ENCODE assay signal across 30 cellular contexts in the genomic region with DNA sequence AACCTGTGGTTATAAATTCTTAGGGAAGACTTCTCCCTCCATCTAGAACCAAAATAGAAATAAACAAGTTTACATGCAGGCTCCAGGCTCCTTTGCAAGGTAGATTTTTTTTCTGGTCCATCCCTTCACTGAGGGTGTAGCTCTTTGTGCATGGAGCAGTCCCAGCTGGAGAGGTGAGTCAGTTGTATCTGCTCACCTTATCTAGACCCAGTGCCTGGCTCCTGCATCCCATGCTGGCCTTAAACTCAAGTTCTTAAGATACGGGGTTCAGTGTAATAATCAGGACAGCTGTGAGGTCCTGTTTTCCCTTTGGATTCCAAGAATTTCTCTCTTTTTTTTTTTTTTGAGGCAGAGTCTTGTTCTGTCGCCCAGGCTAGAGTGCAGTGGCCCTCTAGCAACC.
"Had no signal": no experiment of that assay in that cellular context is flagged by ENCODE, and none has a peak within 500 bp of the region (broad histone marks: within the 10 kb centered on the region; RNA-seq: fewer than 3 reads in every experiment).

No MANE protein-coding gene starts in this region.

- H3K4me3 Mint-ChIP-seq: activated B cell treated with CpG ODN at 0.5 μM for 24 hours; activated CD4-positive, alpha-beta memory T cell treated with anti-CD3 and anti-CD28 coated beads for 36 hours; activated CD4-positive, alpha-beta T cell treated with anti-CD3 and anti-CD28 coated beads, Interleukin-2, amount 10 ng/mL, durations not matched to agents 24 days and 14 days; activated naive CD4-positive, alpha-beta T cell treated with anti-CD3 and anti-CD28 coated beads for 36 hours; T-helper 1 cell treated with Interleukin-12 subunit alpha and Interleukin-12 subunit beta and Interleukin-4 antibody, amounts not matched to agents 30 μg/mL and 1 μg/mL, for 36 hours had no signal

- H3K9me3 Mint-ChIP-seq: activated B cell treated with CpG ODN at 0.5 μM for 24 hours; activated CD4-positive, alpha-beta memory T cell treated with anti-CD3 and anti-CD28 coated beads for 36 hours; activated CD4-positive, alpha-beta T cell treated with anti-CD3 and anti-CD28 coated beads, Interleukin-2, amount 10 ng/mL, durations not matched to agents 24 days and 14 days; activated naive CD4-positive, alpha-beta T cell treated with anti-CD3 and anti-CD28 coated beads for 36 hours; activated naive CD4-positive, alpha-beta T cell treated with anti-CD3 and anti-CD28 coated beads, Interleukin-2, amount 50 U/mL, for 72 hours; T-helper 1 cell treated with Interleukin-12 subunit alpha and Interleukin-12 subunit beta and Interleukin-4 antibody, amounts not matched to agents 30 μg/mL and 1 μg/mL, for 36 hours had no signal

- H3K4me3 ChIP-seq: body of pancreas, breast epithelium, Peyer's patch, SJSA1 had no signal

- H3K27ac Mint-ChIP-seq: activated B cell treated with CpG ODN at 0.5 μM for 24 hours; activated CD4-positive, alpha-beta memory T cell treated with anti-CD3 and anti-CD28 coated beads for 36 hours; activated CD4-positive, alpha-beta T cell treated with anti-CD3 and anti-CD28 coated beads, Interleukin-2, amount 10 ng/mL, durations not matched to agents 24 days and 14 days; activated naive CD4-positive, alpha-beta T cell treated with anti-CD3 and anti-CD28 coated beads for 36 hours; T-helper 1 cell treated with Interleukin-12 subunit alpha and Interleukin-12 subunit beta and Interleukin-4 antibody, amounts not matched to agents 30 μg/mL and 1 μg/mL, for 36 hours had no signal

- H3K4me2 ChIP-seq: KMS-11, SK-N-SH had no signal

- H3K4me1 ChIP-seq: body of pancreas, breast epithelium, Peyer's patch had no signal

- DNase-seq: activated B cell treated with CpG ODN at 0.5 μM for 24 hours; activated CD4-positive, alpha-beta memory T cell treated with anti-CD3 and anti-CD28 coated beads for 36 hours; activated CD4-positive, alpha-beta T cell treated with anti-CD3 and anti-CD28 coated beads, Interleukin-2, amount 10 ng/mL, durations not matched to agents 24 days and 14 days; activated CD4-positive, CD25-positive, alpha-beta regulatory T cell treated with anti-CD3 and anti-CD28 coated beads, Interleukin-2, amount 50 U/mL, for 72 hours; activated gamma-delta T cell treated with Interleukin-2 at 50 U/mL for 16 hours; activated naive CD4-positive, alpha-beta T cell treated with anti-CD3 and anti-CD28 coated beads for 36 hours; activated T-cell treated with anti-CD3 and anti-CD28 coated beads, Interleukin-2, amount 50 U/mL, for 1 hour; body of pancreas; cerebellar nuclear complex; MM.1S; MV-4-11; NCI-H1092; NCI-H1436 treated with DMSO at 0.1 percent for 48 hours; NCI-H1694 treated with DMSO at 0.1 percent for 48 hours; NCI-H2029; NCI-H345; NCI-H524 treated with DMSO at 0.1 percent for 48 hours; PC-3; Peyer's patch; RPMI8226; SHP77 treated with DMSO at 0.1 percent for 48 hours; SK-N-SH; T-helper 9 cell had no signal

- H3K27me3 ChIP-seq: body of pancreas, breast epithelium, Peyer's patch, SJSA1 had no signal

- H3K9me2 ChIP-seq: SK-N-SH had no signal

- H3K27me3 Mint-ChIP-seq: activated B cell treated with CpG ODN at 0.5 μM for 24 hours; activated CD4-positive, alpha-beta memory T cell treated with anti-CD3 and anti-CD28 coated beads for 36 hours; activated CD4-positive, alpha-beta T cell treated with anti-CD3 and anti-CD28 coated beads, Interleukin-2, amount 10 ng/mL, durations not matched to agents 24 days and 14 days had no signal

- FAIRE-seq: astrocyte had no signal

- H3K9ac ChIP-seq: KMS-11, SK-N-SH had no signal

- H3K27ac ChIP-seq: body of pancreas, breast epithelium, KMS-11, Peyer's patch, SJSA1, VCaP had no signal

- ATAC-seq: body of pancreas had no signal

- H3K9me3 ChIP-seq: body of pancreas, breast epithelium, Peyer's patch, SJSA1, SK-N-SH had no signal
